Comparison of ENCODE assay signal across 4 cellular contexts in the genomic region with DNA sequence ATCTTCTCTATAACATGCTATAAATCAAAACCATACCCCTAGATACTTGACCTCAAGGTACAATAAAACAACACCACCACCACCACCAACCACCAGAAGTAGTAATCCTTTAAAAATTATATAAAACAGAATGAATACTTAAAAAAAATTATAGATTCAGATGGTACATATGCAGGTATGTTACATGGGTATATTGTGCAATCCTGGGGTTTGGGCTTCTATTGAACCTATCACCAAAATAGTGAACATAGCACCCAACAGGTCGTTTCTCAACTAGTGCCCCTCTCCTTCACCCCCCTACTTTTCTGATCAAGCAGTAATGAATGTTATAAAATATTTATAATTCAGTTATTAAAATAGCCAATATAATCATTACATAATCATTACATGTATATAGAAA.
TF ChIP-seq lines count a peak whose summit lies in the region.

No MANE protein-coding gene starts in this region.

TF ChIP-seq in HepG2, 621 proteins besides CTCF, POLR2A, EP300 and RAD21:
- TF ChIP-seq, protein P1, sequence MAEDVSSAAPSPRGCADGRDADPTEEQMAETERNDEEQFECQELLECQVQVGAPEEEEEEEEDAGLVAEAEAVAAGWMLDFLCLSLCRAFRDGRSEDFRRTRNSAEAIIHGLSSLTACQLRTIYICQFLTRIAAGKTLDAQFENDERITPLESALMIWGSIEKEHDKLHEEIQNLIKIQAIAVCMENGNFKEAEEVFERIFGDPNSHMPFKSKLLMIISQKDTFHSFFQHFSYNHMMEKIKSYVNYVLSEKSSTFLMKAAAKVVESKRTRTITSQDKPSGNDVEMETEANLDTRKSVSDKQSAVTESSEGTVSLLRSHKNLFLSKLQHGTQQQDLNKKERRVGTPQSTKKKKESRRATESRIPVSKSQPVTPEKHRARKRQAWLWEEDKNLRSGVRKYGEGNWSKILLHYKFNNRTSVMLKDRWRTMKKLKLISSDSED (CRISPR knock-in tag; IDR thresholded peaks at IDR 0.05) = no peak
- TF ChIP-seq CEBPB (IDR thresholded peaks at IDR 0.05; ENCODE audit: borderline replicate concordance, low read depth, low read length) = peak; percentile 75
- TF ChIP-seq HMG20B (CRISPR knock-in tag; conservative IDR thresholded peaks at IDR 0.05) = no peak

TF ChIP-seq in IMR-90, 13 proteins besides CTCF, POLR2A, EP300 and RAD21:
- no peak for TF ChIP-seq MAZ (IDR thresholded peaks at IDR 0.05; ENCODE audit: borderline replicate concordance, low read depth, low read length)
- peak; percentile 76 for TF ChIP-seq CEBPB (IDR thresholded peaks at IDR 0.05; ENCODE audit: low read depth, low read length)
TF ChIP-seq in IMR-90: peak in this region for 1.

TF ChIP-seq in K562, 482 proteins besides CTCF, POLR2A, EP300 and RAD21:
- TF ChIP-seq POLR3G (IDR thresholded peaks at IDR 0.05; ENCODE audit: extremely low read depth, insufficient read length, insufficient replicate concordance) = no peak
- no peak for TF ChIP-seq CEBPG (CRISPR knock-in tag; IDR thresholded peaks at IDR 0.05)
- TF ChIP-seq CEBPG (tag; conservative IDR thresholded peaks at IDR 0.05 in 1 of 2, IDR thresholded peaks at IDR 0.05 in 1 of 2) = peak; percentile 32 to 74; a peak in 3 of 4 replicates
- no peak for TF ChIP-seq U2AF2 (optimal IDR thresholded peaks at IDR 0.05; ENCODE audit: low read depth, low read length)
- TF ChIP-seq RHOXF2B (CRISPR knock-in tag; conservative IDR thresholded peaks at IDR 0.05) = no peak
- TF ChIP-seq CEBPB (tag; IDR thresholded peaks at IDR 0.05) = peak; percentile 77
- TF ChIP-seq CBFA2T3 (IDR thresholded peaks at IDR 0.05) = no peak
- TF ChIP-seq FOXA3 (CRISPR knock-in tag; conservative IDR thresholded peaks at IDR 0.05 in 1 of 2, IDR thresholded peaks at IDR 0.05 in 1 of 2) = no peak

TF ChIP-seq in H1, 55 proteins besides CTCF, POLR2A, EP300 and RAD21:
- TF ChIP-seq EZH2 (IDR thresholded peaks at IDR 0.05; ENCODE audit: low read depth, low read length, severe bottlenecking) (no peak), CEBPB (IDR thresholded peaks at IDR 0.05; ENCODE audit: low read depth, low read length) (peak; percentile 40; the same call in 1 of the 2 replicates)
